ENCODE assay signal across 18 cellular contexts in genomic region chr2:206937519-206937918, GRCh38. TPM values are rescaled to one million over a fixed set of nuclear protein-coding genes. Genes with fewer than 3 reads are reported as not detected.
DNase-seq lines count a peak whose midpoint lies in the region; ATAC-seq, FAIRE-seq and TF ChIP-seq lines count a peak whose summit lies in the region.
"Had no signal": no experiment of that assay in that cellular context is flagged by ENCODE, and none has a peak within 500 bp of the region (broad histone marks: within the 10 kb centered on the region; RNA-seq: fewer than 3 reads in every experiment).

No MANE protein-coding gene starts in this region.

- H3K9ac ChIP-seq in colonic mucosa (ENCODE audit: low read depth in 2 of 2, low read length in 2 of 2), result no peak overlapping the region

- intact Hi-C loops in colonic mucosa (cut with DNase I), result no loop called here
- intact Hi-C loops in natural killer cell (cut with micrococcal nuclease), result no loop called here

- no peak for TF ChIP-seq CTCF in colonic mucosa (IDR thresholded peaks at IDR 0.05)
- no peak for TF ChIP-seq CTCF in natural killer cell (IDR thresholded peaks at IDR 0.05)

- no peaks in the 10 kb centered on the region for H3K9me3 ChIP-seq in colonic mucosa
- H3K9me3 ChIP-seq: prostate gland, suprapubic skin had no signal

- no peaks in the 10 kb centered on the region for H3K4me1 Mint-ChIP-seq in natural killer cell
- H3K4me1 Mint-ChIP-seq: mesothelial cell of epicardium had no signal

- H3K36me3 Mint-ChIP-seq in natural killer cell, result no peaks in the 10 kb centered on the region
- H3K36me3 Mint-ChIP-seq: mesothelial cell of epicardium had no signal

- H3K27me3 ChIP-seq in colonic mucosa, result no peaks in the 10 kb centered on the region
- H3K27me3 ChIP-seq: suprapubic skin had no signal

- H3K27me3 Mint-ChIP-seq in natural killer cell (ENCODE audit: low read depth in 2 of 2), result peaks cover 0 to 5% of the 10 kb centered on the region in 2 donors

- ATAC-seq in GM19372 (IDR thresholded peaks at IDR 0.05; ENCODE audit: low read depth, unreplicated experiment), result peak; percentile 89
- peak; percentile 88 for ATAC-seq in HG02642 (IDR thresholded peaks at IDR 0.05; ENCODE audit: poor library complexity, unreplicated experiment)
- ATAC-seq in HG03460 (IDR thresholded peaks at IDR 0.05; ENCODE audit: unreplicated experiment), result peak; percentile 61
- no peak for ATAC-seq in natural killer cell
- ATAC-seq: activated CD8-positive, alpha-beta T cell treated with anti-CD3 and anti-CD28 coated beads, Interleukin-2, amount 10 ng/mL, durations not matched to agents 7 days and 5 days had no signal

- no peak for DNase-seq in GM12892 (ENCODE audit: insufficient read length)
- no peak for DNase-seq in activated naive CD4-positive, alpha-beta T cell treated with anti-CD3 and anti-CD28 coated beads, Interleukin-2, amount 50 U/mL, for 16 hours
- DNase-seq in colonic mucosa, result no peak
- no peak for DNase-seq in stimulated activated CD4-positive, alpha-beta T cell treated with anti-CD3 and anti-CD28 coated beads, Interleukin-1b, Interleukin-23, amount 100 ng/mL, for 48 hours
- DNase-seq in natural killer cell, result no peak
- DNase-seq: activated CD8-positive, alpha-beta T cell treated with anti-CD3 and anti-CD28 coated beads, Interleukin-2, amount 10 ng/mL, durations not matched to agents 7 days and 5 days; activated naive CD4-positive, alpha-beta T cell; NCI-H1694 treated with DMSO at 0.1 percent for 48 hours had no signal

- no peak overlapping the region for H3K27ac ChIP-seq in colonic mucosa
- H3K27ac ChIP-seq: prostate gland, suprapubic skin had no signal

- H3K9me3 Mint-ChIP-seq in natural killer cell, result no peaks in the 10 kb centered on the region
- H3K9me3 Mint-ChIP-seq: mesothelial cell of epicardium; T-helper 1 cell treated with Interleukin-12 subunit alpha and Interleukin-12 subunit beta and Interleukin-4 antibody, amounts not matched to agents 30 μg/mL and 1 μg/mL, for 36 hours had no signal

- no peak for TF ChIP-seq POLR2A in GM12892 (IDR thresholded peaks at IDR 0.05; ENCODE audit: low read depth, low read length)

- FAIRE-seq in GM12892 (lab: Jason Lieb, UNC), result peak; percentile 51

- no peaks in the 10 kb centered on the region for H3K36me3 ChIP-seq in colonic mucosa
- H3K36me3 ChIP-seq: prostate gland, suprapubic skin had no signal

- no peak overlapping the region for H3K4me3 ChIP-seq in colonic mucosa
- H3K4me3 ChIP-seq: prostate gland, suprapubic skin had no signal

- no peak overlapping the region for H3K4me3 Mint-ChIP-seq in natural killer cell
- H3K4me3 Mint-ChIP-seq: activated CD8-positive, alpha-beta T cell treated with anti-CD3 and anti-CD28 coated beads, Interleukin-2, amount 10 ng/mL, durations not matched to agents 7 days and 5 days; mesothelial cell of epicardium; T-helper 1 cell treated with Interleukin-12 subunit alpha and Interleukin-12 subunit beta and Interleukin-4 antibody, amounts not matched to agents 30 μg/mL and 1 μg/mL, for 36 hours had no signal

- no peaks in the 10 kb centered on the region for H3K4me1 ChIP-seq in colonic mucosa
- H3K4me1 ChIP-seq: prostate gland, suprapubic skin had no signal

- H3K27ac Mint-ChIP-seq in natural killer cell, result no peak overlapping the region
- H3K27ac Mint-ChIP-seq: activated CD8-positive, alpha-beta T cell treated with anti-CD3 and anti-CD28 coated beads, Interleukin-2, amount 10 ng/mL, durations not matched to agents 7 days and 5 days; mesothelial cell of epicardium; T-helper 1 cell treated with Interleukin-12 subunit alpha and Interleukin-12 subunit beta and Interleukin-4 antibody, amounts not matched to agents 30 μg/mL and 1 μg/mL, for 36 hours had no signal

RNA-seq across cellular contexts. Expression of gene CPO, which starts 1.8 kb away (rescaled TPM):
- not detected for polyA plus RNA-seq in GM12892 (2012; ENCODE audit: missing spikeins)
- not detected for total RNA-seq in colonic mucosa
- not detected for total RNA-seq in natural killer cell
- total RNA-seq: activated CD8-positive, alpha-beta T cell treated with anti-CD3 and anti-CD28 coated beads, Interleukin-2, amount 10 ng/mL, durations not matched to agents 7 days and 5 days; cardiac septum; Daoy; HT1080 had no signal

Comparison
In these comparisons a context has a peak if more than half of its experiments do, and no peak if none do; other contexts are left out.
1. ATAC-seq: peak in GM19372 (single experiment), HG02642 (single experiment) and HG03460 (single experiment); none in natural killer cell (0 of 3).